In genomic region chr19:17358395-17358794, GRCh38 we compare ENCODE assay signal across 23 cellular contexts. TPM values are rescaled to one million over a fixed set of nuclear protein-coding genes. Genes with fewer than 3 reads are reported as not detected.
DNase-seq lines count a peak whose midpoint lies in the region; ATAC-seq, FAIRE-seq and TF ChIP-seq lines count a peak whose summit lies in the region.
"Had no signal": no experiment of that assay in that cellular context is flagged by ENCODE, and none has a peak within 500 bp of the region (broad histone marks: within the 10 kb centered on the region; RNA-seq: fewer than 3 reads in every experiment).

No MANE protein-coding gene starts in this region.

- TF ChIP-seq POLR2A in A549 (IDR thresholded peaks at IDR 0.05; ENCODE audit: low read length) (no peak), IMR-90 (IDR thresholded peaks at IDR 0.05; ENCODE audit: low read depth, low read length) (no peak)

- BruUV-seq in IMR-90 (replicated peaks; lab: Mats Ljungman, UMichigan) (no TSS peak), OCI-LY7 (replicated peaks; lab: Mats Ljungman, UMichigan) (no TSS peak)

- in situ Hi-C loops in IMR-90 (cut with MboI; ENCODE audit: low sequenced_read_pairs) = no loop called here

- H3K27ac ChIP-seq in A549 (peak overlapping the region; percentile 46 to 77), IMR-90 (ENCODE audit: insufficient read depth, low read length) (no peak overlapping the region), osteoblast (ENCODE audit: low read depth, low read length) (no peak overlapping the region), OCI-LY7 (ENCODE audit: low read depth, low read length, poor library complexity, severe bottlenecking) (no peak overlapping the region)
- H3K27ac ChIP-seq: epithelial cell of prostate, vagina had no signal

- peak; percentile 82 to 93; a peak in 5 of 6 replicates for ATAC-seq in A549
- no peak for ATAC-seq in IMR-90 (ENCODE audit: low read depth)
- peak; percentile 65 for ATAC-seq in esophagus mucosa
- ATAC-seq: activated naive CD4-positive, alpha-beta T cell treated with anti-CD3 and anti-CD28 coated beads, Interleukin-2, amount 50 U/mL, for 72 hours; left lobe of liver; Panc1; stimulated activated naive B cell treated with anti-CD40 and anti-IgM and Interleukin-4, amounts not matched to agents 10 μg/mL and 1 μg/mL and 100 μg/mL, for 72 hours had no signal

- peaks cover 5% of the 10 kb centered on the region for H3K27me3 Mint-ChIP-seq in activated T-helper 2 cell treated with anti-CD3 and anti-CD28 coated beads, Interferon-gamma antibody, Interleukin-2, Interleukin-4, amounts not matched to agents 10 μg/mL and 5 μg/mL and 100 μg/mL, durations not matched to agents 14 hours and 24 hours and 36 hours (ENCODE audit: low read depth)

- no peaks in the 10 kb centered on the region for H3K9me2 ChIP-seq in OCI-LY7 (ENCODE audit: insufficient read depth, low read length)

- no peaks in the 10 kb centered on the region for H3K79me1 ChIP-seq in IMR-90 (ENCODE audit: low read depth in 1 of 2, low read length in 2 of 2)

- no peak overlapping the region for H2AK9ac ChIP-seq in IMR-90 (replicated peaks; ENCODE audit: low read depth, low read length, poor library complexity)

- no peak overlapping the region for H3K18ac ChIP-seq in IMR-90 (ENCODE audit: low read depth, low read length)

- no peak overlapping the region for H3K4ac ChIP-seq in IMR-90 (ENCODE audit: low read depth, low read length)

- peak overlapping the region; percentile 58 for H3K4me2 ChIP-seq in A549
- H3K4me2 ChIP-seq in IMR-90 (ENCODE audit: low read depth, low read length) = no peak overlapping the region
- H3K4me2 ChIP-seq in osteoblast (ENCODE audit: insufficient read depth, low read length) = no peak overlapping the region
- no peak overlapping the region for H3K4me2 ChIP-seq in OCI-LY7 (ENCODE audit: low read length)

- H2BK20ac ChIP-seq in IMR-90 (ENCODE audit: low read depth, low read length) = no peak overlapping the region

- no peak overlapping the region for H4K91ac ChIP-seq in IMR-90 (ENCODE audit: insufficient read depth, low read depth, low read length)

- WGBS in A549 (ENCODE audit: missing lambda C conversion rate) = 38% methylated on average over 7 of the region's 7 CpGs
- 67% methylated on average over 2 of the region's 7 CpGs; no CpG with 5 or more reads in 1 of the 2 experiments for WGBS in IMR-90 (ENCODE audit: extremely low coverage in 2 of 2, insufficient read length in 1 of 2), 2 experiments

- H3K4me3 ChIP-seq in A549 = no peak overlapping the region
- no peak overlapping the region for H3K4me3 ChIP-seq in IMR-90 (ENCODE audit: insufficient read depth, low read depth, low read length)
- H3K4me3 ChIP-seq in osteoblast (ENCODE audit: insufficient read depth, low read length) = no peak overlapping the region
- no peak overlapping the region for H3K4me3 ChIP-seq in OCI-LY7 (ENCODE audit: low read depth, low read length, poor library complexity, severe bottlenecking)
- H3K4me3 ChIP-seq: vagina had no signal

- H3K36me3 ChIP-seq in IMR-90 (ENCODE audit: control insufficient read depth, insufficient read depth, low read length) (no peaks in the 10 kb centered on the region), osteoblast (ENCODE audit: insufficient read depth, low read length) (no peaks in the 10 kb centered on the region), OCI-LY7 (ENCODE audit: insufficient read depth, low read length) (no peaks in the 10 kb centered on the region)
- H3K36me3 ChIP-seq: vagina had no signal

- CTCF ChIA-PET in A549 (lab: Yijun Ruan, JAX) = interaction anchor here (1.0 to 1.8 kb wide), 2 partner anchors 28 to 31 kb away, joined by 4 to 5 read pairs; no protein-coding TSS in a partner anchor
- CTCF ChIA-PET in IMR-90 (lab: Yijun Ruan, JAX) = no interaction called here
- CTCF ChIA-PET in OCI-LY7 (lab: Charles Lee; ENCODE audit: unreplicated experiment) = no interaction called here

- H3K9me1 ChIP-seq in IMR-90 (ENCODE audit: insufficient read depth, low read length) = no peaks in the 10 kb centered on the region

- no peaks in the 10 kb centered on the region for H3K36me3 Mint-ChIP-seq in activated T-helper 2 cell treated with anti-CD3 and anti-CD28 coated beads, Interferon-gamma antibody, Interleukin-2, Interleukin-4, amounts not matched to agents 10 μg/mL and 5 μg/mL and 100 μg/mL, durations not matched to agents 14 hours and 24 hours and 36 hours (ENCODE audit: low read depth)
- H3K36me3 Mint-ChIP-seq: activated naive CD4-positive, alpha-beta T cell treated with anti-CD3 and anti-CD28 coated beads, Interleukin-2, amount 50 U/mL, for 72 hours; stimulated activated naive B cell treated with anti-CD40 and anti-IgM and Interleukin-4, amounts not matched to agents 10 μg/mL and 1 μg/mL and 100 μg/mL, for 72 hours had no signal

- H3K9me3 ChIP-seq in A549 = no peaks in the 10 kb centered on the region
- H3K9me3 ChIP-seq in IMR-90 (ENCODE audit: control insufficient read depth, insufficient read depth, low read length) = no peaks in the 10 kb centered on the region
- no peaks in the 10 kb centered on the region for H3K9me3 ChIP-seq in osteoblast (ENCODE audit: low read depth, low read length)
- H3K9me3 ChIP-seq in OCI-LY7 (ENCODE audit: low read length) = no peaks in the 10 kb centered on the region
- H3K9me3 ChIP-seq: vagina had no signal

- TF ChIP-seq EP300 in A549 (IDR thresholded peaks at IDR 0.05) = no peak

- peak overlapping the region; percentile 33 for H2AFZ ChIP-seq in IMR-90 (replicated peaks; ENCODE audit: low read length, poor library complexity)
- H2AFZ ChIP-seq in osteoblast (ENCODE audit: low read length) = no peak overlapping the region
- no peak overlapping the region for H2AFZ ChIP-seq in OCI-LY7 (ENCODE audit: low read length)

- H3K9me3 Mint-ChIP-seq in activated T-helper 2 cell treated with anti-CD3 and anti-CD28 coated beads, Interferon-gamma antibody, Interleukin-2, Interleukin-4, amounts not matched to agents 10 μg/mL and 5 μg/mL and 100 μg/mL, durations not matched to agents 14 hours and 24 hours and 36 hours = no peaks in the 10 kb centered on the region
- H3K9me3 Mint-ChIP-seq: activated naive CD4-positive, alpha-beta T cell treated with anti-CD3 and anti-CD28 coated beads, Interleukin-2, amount 50 U/mL, for 72 hours; nephron; stimulated activated naive B cell treated with anti-CD40 and anti-IgM and Interleukin-4, amounts not matched to agents 10 μg/mL and 1 μg/mL and 100 μg/mL, for 72 hours had no signal

- no peak for TF ChIP-seq CTCF in A549 (IDR thresholded peaks at IDR 0.05)
- TF ChIP-seq CTCF in IMR-90 (conservative IDR thresholded peaks at IDR 0.05; ENCODE audit: low read depth, low read length) = no peak
- TF ChIP-seq CTCF in osteoblast (IDR thresholded peaks at IDR 0.05; ENCODE audit: extremely low read depth, low read depth, low read length) = no peak
- no peak for TF ChIP-seq CTCF in OCI-LY7 (conservative IDR thresholded peaks at IDR 0.05; ENCODE audit: low read length)

- H2BK120ac ChIP-seq in IMR-90 (ENCODE audit: low read depth, low read length) = no peak overlapping the region

- no peak overlapping the region for H4K8ac ChIP-seq in IMR-90 (ENCODE audit: low read depth in 2 of 2, low read length in 2 of 2)

- no peaks in the 10 kb centered on the region for H3K79me2 ChIP-seq in osteoblast (ENCODE audit: insufficient read depth, low read length)
- H3K79me2 ChIP-seq in OCI-LY7 (ENCODE audit: insufficient read depth, low read depth, low read length) = no peaks in the 10 kb centered on the region

- no peak for FAIRE-seq in A549 (lab: Jason Lieb, UNC)
- FAIRE-seq: GM18507 had no signal

- dilution Hi-C loops in IMR-90 (cut with HindIII; ENCODE audit: low sequenced_read_pairs, unreplicated experiment) = no loop called here

- no peak overlapping the region for H3K23ac ChIP-seq in IMR-90 (ENCODE audit: low read depth, low read length)

- no peak overlapping the region for H2BK5ac ChIP-seq in IMR-90 (ENCODE audit: low read depth, low read length, poor library complexity, severe bottlenecking)

- H4K20me1 ChIP-seq in IMR-90 (ENCODE audit: insufficient read depth, low read length) (no peaks in the 10 kb centered on the region), osteoblast (ENCODE audit: insufficient read depth, low read length) (no peaks in the 10 kb centered on the region), OCI-LY7 (ENCODE audit: insufficient read depth, low read length) (no peaks in the 10 kb centered on the region)

- H3K27me3 ChIP-seq in IMR-90 (ENCODE audit: control insufficient read depth, insufficient read depth, low read length) = peaks cover 6% of the 10 kb centered on the region
- no peaks in the 10 kb centered on the region for H3K27me3 ChIP-seq in osteoblast (ENCODE audit: insufficient read depth, low read length)
- H3K27me3 ChIP-seq: vagina had no signal

- DNase-seq in A549 (ENCODE audit: low read depth in 1 of 2, low spot score in 1 of 2) (peak; percentile 50 to 63), IMR-90 (no peak), osteoblast (ENCODE audit: insufficient read length, low spot score, missing footprints) (peak; percentile 92), cortex of kidney (lab: John Stamatoyannopoulos, UW) (no peak), OCI-LY7 (ENCODE audit: low spot score) (no peak), NCI-H1930 (lab: John Stamatoyannopoulos, UW) (no peak)
- DNase-seq in activated T-helper 2 cell treated with anti-CD3 and anti-CD28 coated beads, Interferon-gamma antibody, Interleukin-2, Interleukin-4, amounts not matched to agents 10 μg/mL and 5 μg/mL and 100 μg/mL, durations not matched to agents 14 hours and 24 hours and 36 hours (ENCODE audit: low spot score) = no peak
- DNase-seq: activated CD8-positive, alpha-beta memory T cell treated with anti-CD3 and anti-CD28 coated beads, Interleukin-2, amount 50 U/mL, for 48 hours; hypothalamus; KG1; NCI-H1436; NCI-H510A; stimulated activated naive B cell treated with anti-CD40 and anti-IgM and Interleukin-4, amounts not matched to agents 10 μg/mL and 1 μg/mL and 100 μg/mL, for 72 hours; T-helper 1 cell had no signal

- no peak overlapping the region for H3K56ac ChIP-seq in IMR-90 (ENCODE audit: extremely low read depth, insufficient read depth, low read length)

- H2BK15ac ChIP-seq in IMR-90 (ENCODE audit: low read depth, low read length) = no peak overlapping the region

- TF ChIP-seq RAD21 in A549 (conservative IDR thresholded peaks at IDR 0.05 in 1 of 2, IDR thresholded peaks at IDR 0.05 in 1 of 2) (no peak), IMR-90 (IDR thresholded peaks at IDR 0.05; ENCODE audit: low read length) (no peak)

- no peaks in the 10 kb centered on the region for H3K4me1 Mint-ChIP-seq in activated T-helper 2 cell treated with anti-CD3 and anti-CD28 coated beads, Interferon-gamma antibody, Interleukin-2, Interleukin-4, amounts not matched to agents 10 μg/mL and 5 μg/mL and 100 μg/mL, durations not matched to agents 14 hours and 24 hours and 36 hours (ENCODE audit: low read depth)
- H3K4me1 Mint-ChIP-seq: nephron; stimulated activated naive B cell treated with anti-CD40 and anti-IgM and Interleukin-4, amounts not matched to agents 10 μg/mL and 1 μg/mL and 100 μg/mL, for 72 hours had no signal

- no peak overlapping the region for H4K5ac ChIP-seq in IMR-90 (ENCODE audit: low read depth, low read length)

- H2AK5ac ChIP-seq in IMR-90 (ENCODE audit: low read depth, low read length) = no peak overlapping the region

- H3K14ac ChIP-seq in IMR-90 (replicated peaks; ENCODE audit: low read depth, low read length) = no peak overlapping the region

- H3K4me3 Mint-ChIP-seq in activated T-helper 2 cell treated with anti-CD3 and anti-CD28 coated beads, Interferon-gamma antibody, Interleukin-2, Interleukin-4, amounts not matched to agents 10 μg/mL and 5 μg/mL and 100 μg/mL, durations not matched to agents 14 hours and 24 hours and 36 hours (ENCODE audit: low read depth) = no peak overlapping the region
- H3K4me3 Mint-ChIP-seq: nephron; stimulated activated naive B cell treated with anti-CD40 and anti-IgM and Interleukin-4, amounts not matched to agents 10 μg/mL and 1 μg/mL and 100 μg/mL, for 72 hours had no signal

- peaks cover 19% of the 10 kb centered on the region for H3K4me1 ChIP-seq in A549
- no peaks in the 10 kb centered on the region for H3K4me1 ChIP-seq in IMR-90 (ENCODE audit: control insufficient read depth, insufficient read depth, low read length)
- no peaks in the 10 kb centered on the region for H3K4me1 ChIP-seq in osteoblast (ENCODE audit: insufficient read depth, low read length)
- H3K4me1 ChIP-seq in OCI-LY7 (ENCODE audit: insufficient read depth, low read length, poor library complexity, severe bottlenecking) = no peaks in the 10 kb centered on the region
- H3K4me1 ChIP-seq: vagina had no signal

- no peak overlapping the region for H3K9ac ChIP-seq in IMR-90 (ENCODE audit: low read depth, low read length)

- intact Hi-C loops in IMR-90 (cut with micrococcal nuclease) = no loop called here
- intact Hi-C loops in OCI-LY7 (cut with micrococcal nuclease; ENCODE audit: unreplicated experiment) = no loop called here
- intact Hi-C loops in activated T-helper 2 cell treated with anti-CD3 and anti-CD28 coated beads, Interferon-gamma antibody, Interleukin-2, Interleukin-4, amounts not matched to agents 10 μg/mL and 5 μg/mL and 100 μg/mL, durations not matched to agents 14 hours and 24 hours and 36 hours (cut with micrococcal nuclease) = no loop called here

- POLR2A ChIA-PET in A549 (lab: Yijun Ruan, JAX) = no interaction called here
- POLR2A ChIA-PET in IMR-90 (lab: Charles Lee; ENCODE audit: unreplicated experiment) = no interaction called here
- POLR2A ChIA-PET in OCI-LY7 (lab: Charles Lee) = interaction anchor here (0.6 to 1.0 kb wide), 2 partner anchors 8 to 44 kb away, joined by 3 to 12 read pairs; no protein-coding TSS in a partner anchor

- H3K27ac Mint-ChIP-seq in activated T-helper 2 cell treated with anti-CD3 and anti-CD28 coated beads, Interferon-gamma antibody, Interleukin-2, Interleukin-4, amounts not matched to agents 10 μg/mL and 5 μg/mL and 100 μg/mL, durations not matched to agents 14 hours and 24 hours and 36 hours = no peak overlapping the region
- H3K27ac Mint-ChIP-seq: activated naive CD4-positive, alpha-beta T cell treated with anti-CD3 and anti-CD28 coated beads, Interleukin-2, amount 50 U/mL, for 72 hours; nephron; stimulated activated naive B cell treated with anti-CD40 and anti-IgM and Interleukin-4, amounts not matched to agents 10 μg/mL and 1 μg/mL and 100 μg/mL, for 72 hours had no signal

RNA-seq across cellular contexts. Expression of gene PLVAP, which starts 18.7 kb away (rescaled TPM):
- not detected in 2 replicates for polyA plus RNA-seq in A549 (2011; rRNA removed)
- not detected in 2 replicates for polyA plus RNA-seq in A549 (2012; cell fraction: cytosol; rRNA removed)
- polyA plus RNA-seq in A549 (2012; cell fraction: nucleus; rRNA removed) = not detected in 2 replicates
- not detected in 3 replicates for polyA plus RNA-seq in A549 (2017; fragmentation: RNase III; extraction: RNeasy Plus Mini Kit Qiagen cat#74134 plus additional on column Dnase treatment)
- not detected in 2 replicates for polyA minus RNA-seq in A549 (2011; rRNA and poly(A)+ RNA removed)
- not detected in 2 replicates for total RNA-seq in IMR-90 (2012; rRNA removed)
- not detected in 2 replicates for polyA plus RNA-seq in IMR-90 (2012; rRNA removed)
- 0.02 TPM in 1 of 2 replicates, not detected in the other for polyA plus RNA-seq in IMR-90 (2012; cell fraction: cytosol; rRNA removed)
- 0.10 TPM in 1 of 2 replicates, not detected in the other for polyA plus RNA-seq in IMR-90 (2012; cell fraction: nucleus; rRNA removed; ENCODE audit: low replicate concordance)
- total RNA-seq in esophagus mucosa = 22.6 TPM
- not detected in 2 replicates for total RNA-seq in osteoblast
- 0.16 and 0.28 TPM in 2 replicates for total RNA-seq in OCI-LY7 (2014; rRNA removed; shearing (Covaris generic))
- total RNA-seq in OCI-LY7 (2022) = 0.31 and 1.5 TPM in 2 replicates
- total RNA-seq in activated T-helper 2 cell treated with anti-CD3 and anti-CD28 coated beads, Interferon-gamma antibody, Interleukin-2, Interleukin-4, amounts not matched to agents 10 μg/mL and 5 μg/mL and 100 μg/mL, durations not matched to agents 14 hours and 24 hours and 36 hours = not detected in 2 replicates

RNA-seq across cellular contexts. Expression of gene GTPBP3, which starts 21.0 kb away (rescaled TPM):
- polyA plus RNA-seq in A549 (2011; rRNA removed) (9.5 and 10.6 TPM in 2 replicates), A549 (2017; fragmentation: RNase III; extraction: RNeasy Plus Mini Kit Qiagen cat#74134 plus additional on column Dnase treatment) (17.9 to 21.7 TPM (median 19.3 TPM) in 3 replicates), IMR-90 (2012; rRNA removed) (14.6 and 15.1 TPM in 2 replicates)
- 21.5 and 28.7 TPM in 2 replicates for polyA plus RNA-seq in A549 (2012; cell fraction: cytosol; rRNA removed)
- polyA plus RNA-seq in A549 (2012; cell fraction: nucleus; rRNA removed) = 73.4 and 90.0 TPM in 2 replicates
- polyA minus RNA-seq in A549 (2011; rRNA and poly(A)+ RNA removed) = 4.8 and 5.5 TPM in 2 replicates
- total RNA-seq in IMR-90 (2012; rRNA removed) (4.3 and 4.7 TPM in 2 replicates), esophagus mucosa (11.7 TPM), osteoblast (10.9 and 14.7 TPM in 2 replicates), OCI-LY7 (2022) (104 and 113 TPM in 2 replicates)
- polyA plus RNA-seq in IMR-90 (2012; cell fraction: cytosol; rRNA removed) = 9.8 and 11.4 TPM in 2 replicates
- 34.3 and 114 TPM in 2 replicates for polyA plus RNA-seq in IMR-90 (2012; cell fraction: nucleus; rRNA removed; ENCODE audit: low replicate concordance)
- total RNA-seq in OCI-LY7 (2014; rRNA removed; shearing (Covaris generic)) = 83.2 and 103 TPM in 2 replicates
- total RNA-seq in activated T-helper 2 cell treated with anti-CD3 and anti-CD28 coated beads, Interferon-gamma antibody, Interleukin-2, Interleukin-4, amounts not matched to agents 10 μg/mL and 5 μg/mL and 100 μg/mL, durations not matched to agents 14 hours and 24 hours and 36 hours = 62.5 and 66.5 TPM in 2 replicates

RNA-seq across cellular contexts. Expression of gene ANO8, which starts 23.7 kb away (rescaled TPM):
- 2.2 and 2.4 TPM in 2 replicates for polyA plus RNA-seq in A549 (2011; rRNA removed)
- 3.4 and 4.1 TPM in 2 replicates for polyA plus RNA-seq in A549 (2012; cell fraction: cytosol; rRNA removed)
- polyA plus RNA-seq in A549 (2012; cell fraction: nucleus; rRNA removed) = 17.0 and 18.9 TPM in 2 replicates
- 3.9 to 5.5 TPM (median 5.1 TPM) in 3 replicates for polyA plus RNA-seq in A549 (2017; fragmentation: RNase III; extraction: RNeasy Plus Mini Kit Qiagen cat#74134 plus additional on column Dnase treatment)
- polyA minus RNA-seq in A549 (2011; rRNA and poly(A)+ RNA removed) = 1.9 and 2.9 TPM in 2 replicates
- total RNA-seq in IMR-90 (2012; rRNA removed) = 1.6 and 1.7 TPM in 2 replicates
- 5.3 and 5.6 TPM in 2 replicates for polyA plus RNA-seq in IMR-90 (2012; rRNA removed)
- 3.1 and 4.3 TPM in 2 replicates for polyA plus RNA-seq in IMR-90 (2012; cell fraction: cytosol; rRNA removed)
- polyA plus RNA-seq in IMR-90 (2012; cell fraction: nucleus; rRNA removed; ENCODE audit: low replicate concordance) = 20.5 and 33.6 TPM in 2 replicates
- total RNA-seq in esophagus mucosa = 9.9 TPM
- 5.1 and 7.4 TPM in 2 replicates for total RNA-seq in osteoblast
- 4.3 and 5.9 TPM in 2 replicates for total RNA-seq in OCI-LY7 (2014; rRNA removed; shearing (Covaris generic))
- total RNA-seq in OCI-LY7 (2022) = 12.8 and 13.5 TPM in 2 replicates
- 9.2 and 9.4 TPM in 2 replicates for total RNA-seq in activated T-helper 2 cell treated with anti-CD3 and anti-CD28 coated beads, Interferon-gamma antibody, Interleukin-2, Interleukin-4, amounts not matched to agents 10 μg/mL and 5 μg/mL and 100 μg/mL, durations not matched to agents 14 hours and 24 hours and 36 hours

RNA-seq across cellular contexts. Expression of gene CCDC194, which starts 35.6 kb away (rescaled TPM):
- polyA plus RNA-seq in A549 (2011; rRNA removed) (not detected in 2 replicates), A549 (2017; fragmentation: RNase III; extraction: RNeasy Plus Mini Kit Qiagen cat#74134 plus additional on column Dnase treatment) (not detected in 3 replicates), IMR-90 (2012; rRNA removed) (not detected in 2 replicates)
- polyA plus RNA-seq in A549 (2012; cell fraction: cytosol; rRNA removed) = not detected in 2 replicates
- polyA plus RNA-seq in A549 (2012; cell fraction: nucleus; rRNA removed) = not detected in 2 replicates
- not detected in 2 replicates for polyA minus RNA-seq in A549 (2011; rRNA and poly(A)+ RNA removed)
- total RNA-seq in IMR-90 (2012; rRNA removed) (not detected in 2 replicates), esophagus mucosa (not detected), osteoblast (not detected in 2 replicates), OCI-LY7 (2022) (8.5 and 8.8 TPM in 2 replicates)
- polyA plus RNA-seq in IMR-90 (2012; cell fraction: cytosol; rRNA removed) = not detected in 2 replicates
- polyA plus RNA-seq in IMR-90 (2012; cell fraction: nucleus; rRNA removed; ENCODE audit: low replicate concordance) = not detected in 2 replicates
- total RNA-seq in OCI-LY7 (2014; rRNA removed; shearing (Covaris generic)) = 2.4 and 2.9 TPM in 2 replicates
- 1.5 and 2.4 TPM in 2 replicates for total RNA-seq in activated T-helper 2 cell treated with anti-CD3 and anti-CD28 coated beads, Interferon-gamma antibody, Interleukin-2, Interleukin-4, amounts not matched to agents 10 μg/mL and 5 μg/mL and 100 μg/mL, durations not matched to agents 14 hours and 24 hours and 36 hours
- total RNA-seq: cerebellum, vagina had no signal

RNA-seq across cellular contexts. Expression of gene BST2, which starts 47.0 kb away (rescaled TPM):
- polyA plus RNA-seq in A549 (2011; rRNA removed) (0.24 and 0.26 TPM in 2 replicates), A549 (2017; fragmentation: RNase III; extraction: RNeasy Plus Mini Kit Qiagen cat#74134 plus additional on column Dnase treatment) (0.12 to 0.18 TPM in 2 of 3 replicates, not detected in the other), IMR-90 (2012; rRNA removed) (0.67 and 0.92 TPM in 2 replicates)
- polyA plus RNA-seq in A549 (2012; cell fraction: cytosol; rRNA removed) = 0.13 TPM in 2 replicates
- 0.10 and 0.13 TPM in 2 replicates for polyA plus RNA-seq in A549 (2012; cell fraction: nucleus; rRNA removed)
- 0.21 TPM in 1 of 2 replicates, not detected in the other for polyA minus RNA-seq in A549 (2011; rRNA and poly(A)+ RNA removed)
- total RNA-seq in IMR-90 (2012; rRNA removed) (0.18 and 0.28 TPM in 2 replicates), esophagus mucosa (2.8 TPM), osteoblast (10.1 and 13.8 TPM in 2 replicates), OCI-LY7 (2022) (114 and 146 TPM in 2 replicates)
- polyA plus RNA-seq in IMR-90 (2012; cell fraction: cytosol; rRNA removed) = 0.78 and 2.3 TPM in 2 replicates
- polyA plus RNA-seq in IMR-90 (2012; cell fraction: nucleus; rRNA removed; ENCODE audit: low replicate concordance) = 0.34 and 0.96 TPM in 2 replicates
- 101 and 134 TPM in 2 replicates for total RNA-seq in OCI-LY7 (2014; rRNA removed; shearing (Covaris generic))
- total RNA-seq in activated T-helper 2 cell treated with anti-CD3 and anti-CD28 coated beads, Interferon-gamma antibody, Interleukin-2, Interleukin-4, amounts not matched to agents 10 μg/mL and 5 μg/mL and 100 μg/mL, durations not matched to agents 14 hours and 24 hours and 36 hours = 129 and 133 TPM in 2 replicates

Comparison
In these comparisons a context has a peak if more than half of its experiments do, and no peak if none do; other contexts are left out.
1. DNase-seq: peak in A549 (2 of 2) and osteoblast (single experiment); none in IMR-90 (single experiment), cortex of kidney (single experiment), OCI-LY7 (single experiment), NCI-H1930 (0 of 2) and activated T-helper 2 cell treated with anti-CD3 and anti-CD28 coated beads, Interferon-gamma antibody, Interleukin-2, Interleukin-4, amounts not matched to agents 10 μg/mL and 5 μg/mL and 100 μg/mL, durations not matched to agents 14 hours and 24 hours and 36 hours (single experiment).
2. H3K27ac ChIP-seq: peak in A549 (2 of 2); none in IMR-90 (single experiment), osteoblast (single experiment) and OCI-LY7 (single experiment).